In genomic region chr17:33696102-33696501, GRCh38 we compare ENCODE assay signal across 21 cellular contexts.
DNase-seq lines count a peak whose midpoint lies in the region; ATAC-seq, FAIRE-seq and TF ChIP-seq lines count a peak whose summit lies in the region.
"Had no signal": no experiment of that assay in that cellular context is flagged by ENCODE, and none has a peak within 500 bp of the region (broad histone marks: within the 10 kb centered on the region; RNA-seq: fewer than 3 reads in every experiment).

No MANE protein-coding gene starts in this region.

- H2AFZ ChIP-seq in SK-N-SH (ENCODE audit: low read depth) = no peak overlapping the region
- H2AFZ ChIP-seq in trophoblast cell (ENCODE audit: insufficient read depth, low read length, poor library complexity) = no peak overlapping the region

- H3K23ac ChIP-seq in trophoblast cell (ENCODE audit: low read length) = no peak overlapping the region

- H4K20me1 ChIP-seq in SK-N-SH (ENCODE audit: insufficient read depth) = no peaks in the 10 kb centered on the region

- H2AK5ac ChIP-seq in trophoblast cell (ENCODE audit: low read length) = no peak overlapping the region

- H3K27me3 ChIP-seq in SK-N-SH (ENCODE audit: insufficient read depth) (no peaks in the 10 kb centered on the region), trophoblast cell (ENCODE audit: insufficient read depth, low read length) (no peaks in the 10 kb centered on the region)

- POLR2A ChIA-PET in SK-N-SH (lab: Yijun Ruan, JAX) = no interaction called here

- no peak overlapping the region for H3K4ac ChIP-seq in trophoblast cell (ENCODE audit: low read depth, low read length)

- H2BK12ac ChIP-seq in trophoblast cell (ENCODE audit: low read length) = no peak overlapping the region

- CTCF ChIA-PET in SK-N-SH (lab: Yijun Ruan, JAX) = interaction anchor here (0.6 to 1.7 kb wide), 5 partner anchors 11 to 475 kb away, joined by 3 to 5 read pairs (median 3); no protein-coding TSS in a partner anchor

- H3K36me3 ChIP-seq in SK-N-SH (replicated peaks in 1 of 2; ENCODE audit: control insufficient read depth in 1 of 2, insufficient read depth in 2 of 2, low read length in 1 of 2) (no peaks in the 10 kb centered on the region), trophoblast cell (ENCODE audit: control insufficient read depth in 1 of 2, insufficient read depth in 2 of 2, low read length in 2 of 2) (no peaks in the 10 kb centered on the region), kidney (ENCODE audit: control insufficient read depth in 1 of 2, insufficient read depth in 2 of 2, low read length in 2 of 2) (no peaks in the 10 kb centered on the region), mucosa of descending colon (ENCODE audit: low read depth) (no peaks in the 10 kb centered on the region)

- no peaks in the 10 kb centered on the region for H3F3A ChIP-seq in SK-N-SH (replicated peaks; ENCODE audit: insufficient read depth)

- no peaks in the 10 kb centered on the region for H3K79me1 ChIP-seq in trophoblast cell (ENCODE audit: low read length)

- H3K4me3 ChIP-seq in SK-N-SH (ENCODE audit: low read depth in 2 of 2, low read length in 1 of 2) (no peak overlapping the region), trophoblast cell (ENCODE audit: low read depth, low read length) (no peak overlapping the region), kidney (ENCODE audit: low read length in 2 of 2) (no peak overlapping the region), mucosa of descending colon (no peak overlapping the region)

- DNase-seq in SK-N-SH = peak; percentile 30
- peak; percentile 53 for DNase-seq in islet precursor cell
- peak; percentile 76 to 85 for DNase-seq in trophoblast cell
- DNase-seq in kidney = no peak
- DNase-seq in Kasumi-1 (lab: John Stamatoyannopoulos, UW) = no peak
- DNase-seq in mucosa of descending colon = no peak
- DNase-seq: CD8-positive, alpha-beta T cell; COR-L47; DMS153; DMS79 treated with DMSO at 0.1 percent for 48 hours; EL; GDM1; GOT3; H9 had no signal

- no peak overlapping the region for H3K9ac ChIP-seq in SK-N-SH
- no peak overlapping the region for H3K9ac ChIP-seq in trophoblast cell (ENCODE audit: low read length)
- no peak overlapping the region for H3K9ac ChIP-seq in kidney (ENCODE audit: low read length in 2 of 2)

- H4K8ac ChIP-seq in trophoblast cell (ENCODE audit: low read depth, low read length) = no peak overlapping the region

- H3K27ac ChIP-seq in SK-N-SH (ENCODE audit: low read depth in 2 of 2, low read length in 1 of 2) (no peak overlapping the region; a peak in 1 of 4 replicates), trophoblast cell (ENCODE audit: low read depth, low read length) (no peak overlapping the region), kidney (ENCODE audit: low read depth in 2 of 2, low read length in 2 of 2) (no peak overlapping the region)
- H3K27ac ChIP-seq: 22Rv1, HL-60 had no signal

- TF ChIP-seq CTCF in SK-N-SH (IDR thresholded peaks at IDR 0.05) = no peak
- no peak for TF ChIP-seq CTCF in kidney (IDR thresholded peaks at IDR 0.05; ENCODE audit: borderline replicate concordance, extremely low read depth, insufficient read depth)
- no peak for TF ChIP-seq CTCF in mucosa of descending colon (IDR thresholded peaks at IDR 0.05)

- FAIRE-seq in kidney (lab: Jason Lieb, UNC) = no peak
- FAIRE-seq: D721Med, GM12892, GM19239 had no signal

- H3K9me3 ChIP-seq in SK-N-SH (no peaks in the 10 kb centered on the region), trophoblast cell (ENCODE audit: insufficient read depth, low read depth, low read length) (no peaks in the 10 kb centered on the region), kidney (ENCODE audit: control insufficient read depth in 1 of 2, low read length in 2 of 2) (no peaks in the 10 kb centered on the region), mucosa of descending colon (no peaks in the 10 kb centered on the region)

- no peak overlapping the region for H3K14ac ChIP-seq in trophoblast cell (ENCODE audit: low read length)

- no peaks in the 10 kb centered on the region for H3K9me2 ChIP-seq in SK-N-SH

- H2BK120ac ChIP-seq in trophoblast cell (ENCODE audit: insufficient read depth, low read length, poor library complexity) = no peak overlapping the region

- H3K79me2 ChIP-seq in SK-N-SH (ENCODE audit: insufficient read depth) (no peaks in the 10 kb centered on the region), trophoblast cell (ENCODE audit: control insufficient read depth, insufficient read depth, low read length, poor library complexity) (no peaks in the 10 kb centered on the region)

- H3K4me2 ChIP-seq in SK-N-SH (no peak overlapping the region), trophoblast cell (ENCODE audit: low read length) (no peak overlapping the region)

- no peak for ATAC-seq in SK-N-SH treated with all-trans-retinoic acid at 6 μM for 48 hours
- no peak for ATAC-seq in HG03139 (IDR thresholded peaks at IDR 0.05; ENCODE audit: unreplicated experiment)
- no peak for ATAC-seq in mucosa of descending colon
- ATAC-seq: CD8-positive, alpha-beta T cell had no signal

- no peak overlapping the region for H4K91ac ChIP-seq in trophoblast cell (ENCODE audit: low read depth, low read length)

- H3K18ac ChIP-seq in trophoblast cell (ENCODE audit: low read length) = no peak overlapping the region

- TF ChIP-seq RAD21 in SK-N-SH (IDR thresholded peaks at IDR 0.05; ENCODE audit: low read length) = no peak

- no peak for TF ChIP-seq EP300 in SK-N-SH (IDR thresholded peaks at IDR 0.05; ENCODE audit: borderline replicate concordance in 1 of 2, low read depth in 1 of 2, low read length in 1 of 2)

- no peak overlapping the region for H2BK5ac ChIP-seq in trophoblast cell (ENCODE audit: low read depth, low read length, poor library complexity)

- intact Hi-C loops in kidney (cut with DNase I) (no loop called here), mucosa of descending colon (cut with DNase I, micrococcal nuclease) (no loop called here)

- peaks cover 0 to 3% of the 10 kb centered on the region in 2 experiments; a peak in 2 of 4 replicates for H3K4me1 ChIP-seq in SK-N-SH (ENCODE audit: control insufficient read depth in 1 of 2, insufficient read depth in 2 of 2, low read depth in 1 of 2, low read length in 1 of 2)
- no peaks in the 10 kb centered on the region for H3K4me1 ChIP-seq in trophoblast cell (ENCODE audit: control insufficient read depth in 1 of 2, insufficient read depth in 2 of 2, low read length in 2 of 2)
- no peaks in the 10 kb centered on the region for H3K4me1 ChIP-seq in kidney (ENCODE audit: control insufficient read depth in 1 of 2, insufficient read depth in 1 of 2, low read depth in 1 of 2, low read length in 2 of 2)
- H3K4me1 ChIP-seq in mucosa of descending colon (ENCODE audit: low read depth) = no peaks in the 10 kb centered on the region

- whole genome bisulfite sequencing in SK-N-SH (ENCODE audit: low lambda C conversion rate) = under 1% methylated on average over 6 of the region's 6 CpGs
- WGBS in trophoblast cell (ENCODE audit: extremely low coverage, insufficient coverage, insufficient read length) = no CpG with 5 or more reads among the region's 6 CpGs

- no peak overlapping the region for H4K12ac ChIP-seq in trophoblast cell (ENCODE audit: low read depth, low read length)

TF ChIP-seq in SK-N-SH, 30 proteins besides CTCF, POLR2A, EP300 and RAD21:
- TF ChIP-seq PBX3 (IDR thresholded peaks at IDR 0.05) (no peak), MXI1 (IDR thresholded peaks at IDR 0.05; ENCODE audit: low read depth, low read length) (no peak), GATA2 (CRISPR knock-in tag; IDR thresholded peaks at IDR 0.05) (peak; percentile 66), MEF2A (IDR thresholded peaks at IDR 0.05; ENCODE audit: borderline replicate concordance, low read depth) (no peak), RCOR1 (IDR thresholded peaks at IDR 0.05; ENCODE audit: low read length) (no peak), GABPA (IDR thresholded peaks at IDR 0.05; ENCODE audit: low read depth) (no peak)

TF ChIP-seq in SK-N-SH treated with all-trans-retinoic acid at 6 μM for 48 hours, 23 proteins besides CTCF, POLR2A, EP300 and RAD21 (continues in another document):
- TF ChIP-seq ARNTL (CRISPR knock-in tag; IDR thresholded peaks at IDR 0.05; ENCODE audit: borderline replicate concordance, low read depth) (no peak), PATZ1 (CRISPR knock-in tag; IDR thresholded peaks at IDR 0.05; ENCODE audit: borderline replicate concordance) (no peak), PPARA (CRISPR knock-in tag; IDR thresholded peaks at IDR 0.05; ENCODE audit: borderline replicate concordance) (no peak), BACH2 (CRISPR knock-in tag; IDR thresholded peaks at IDR 0.05; ENCODE audit: borderline replicate concordance) (no peak), ZC3H10 (CRISPR knock-in tag; IDR thresholded peaks at IDR 0.05) (no peak), CREB5 (CRISPR knock-in tag; IDR thresholded peaks at IDR 0.05; ENCODE audit: low read depth) (no peak), GLIS3 (CRISPR knock-in tag; IDR thresholded peaks at IDR 0.05) (no peak), ISL1 (CRISPR knock-in tag; IDR thresholded peaks at IDR 0.05) (no peak)

Comparison
In these comparisons a context has a peak if more than half of its experiments do, and no peak if none do; other contexts are left out.
1. DNase-seq: peak in SK-N-SH (single experiment), islet precursor cell (single experiment) and trophoblast cell (2 of 2); none in kidney (single experiment), Kasumi-1 (0 of 2) and mucosa of descending colon (0 of 3).